8 cellular contexts compared by ENCODE assay signal in genomic region chr6:33323623-33323948, GRCh38. TPM values are rescaled to one million over a fixed set of nuclear protein-coding genes. Genes with fewer than 3 reads are reported as not detected.
DNase-seq lines count a peak whose midpoint lies in the region; ATAC-seq and TF ChIP-seq lines count a peak whose summit lies in the region.

No MANE protein-coding gene starts in this region.

- peak overlapping the region; percentile 98 for H3K4me3 Mint-ChIP-seq in activated naive CD8-positive, alpha-beta T cell treated with anti-CD3 and anti-CD28 coated beads, Interleukin-2, amount 50 U/mL, for 24 hours

- ATAC-seq in GM18498 (IDR thresholded peaks at IDR 0.05; ENCODE audit: unreplicated experiment) = peak; percentile 7
- peak; percentile 19 for ATAC-seq in HG03460 (IDR thresholded peaks at IDR 0.05; ENCODE audit: unreplicated experiment)
- ATAC-seq in activated naive CD8-positive, alpha-beta T cell treated with anti-CD3 and anti-CD28 coated beads, Interleukin-2, amount 50 U/mL, for 24 hours = no peak
- ATAC-seq in lower lobe of right lung = peak in 1 of 2 donors; percentile 8
- ATAC-seq in aorta (ENCODE audit: low FRiP score) = no peak
- no peak for ATAC-seq in HG02840 (IDR thresholded peaks at IDR 0.05; ENCODE audit: low FRiP score, unreplicated experiment)

- H3K27me3 Mint-ChIP-seq in activated naive CD8-positive, alpha-beta T cell treated with anti-CD3 and anti-CD28 coated beads, Interleukin-2, amount 50 U/mL, for 24 hours = no peaks in the 10 kb centered on the region

- intact Hi-C loops in lower lobe of right lung (cut with DNase I) (no loop called here), aorta (cut with DNase I) (no loop called here)

- peaks cover 28% of the 10 kb centered on the region for H3K36me3 ChIP-seq in lower lobe of right lung
- H3K36me3 ChIP-seq in aorta (ENCODE audit: control insufficient read depth in 1 of 2, insufficient read depth in 2 of 2, low read length in 1 of 2) = peaks cover 0 to 2% of the 10 kb centered on the region in 2 donors

- H3K9me3 ChIP-seq in lower lobe of right lung (no peaks in the 10 kb centered on the region), aorta (ENCODE audit: control insufficient read depth, low read length) (no peaks in the 10 kb centered on the region)

- peak overlapping the region; percentile 100 for H3K27ac Mint-ChIP-seq in activated naive CD8-positive, alpha-beta T cell treated with anti-CD3 and anti-CD28 coated beads, Interleukin-2, amount 50 U/mL, for 24 hours

- H3K4me1 ChIP-seq in lower lobe of right lung (peaks cover 46% of the 10 kb centered on the region), aorta (ENCODE audit: control insufficient read depth in 1 of 2, insufficient read depth in 2 of 2, low read length in 2 of 2) (peaks cover 0 to 4% of the 10 kb centered on the region in 2 donors)

- H3K4me3 ChIP-seq in lower lobe of right lung (peak overlapping the region; percentile 71), aorta (ENCODE audit: low read length in 2 of 2) (peak overlapping the region; percentile 43 to 48)

- TF ChIP-seq CTCF in lower lobe of right lung (IDR thresholded peaks at IDR 0.05) = no peak

- peak; percentile 41 for DNase-seq in activated naive CD8-positive, alpha-beta T cell treated with anti-CD3 and anti-CD28 coated beads, Interleukin-2, amount 50 U/mL, for 24 hours
- DNase-seq in lower lobe of right lung (no peak), aorta (no peak), hippocampal formation (lab: John Stamatoyannopoulos, UW) (no peak)
- no peak for DNase-seq in stimulated activated CD4-positive, alpha-beta T cell treated with anti-CD3 and anti-CD28 coated beads, Interleukin-2, amount 100 ng/mL, for 48 hours

- peaks cover 38% of the 10 kb centered on the region for H3K36me3 Mint-ChIP-seq in activated naive CD8-positive, alpha-beta T cell treated with anti-CD3 and anti-CD28 coated beads, Interleukin-2, amount 50 U/mL, for 24 hours (ENCODE audit: low read depth)

- H3K27ac ChIP-seq in lower lobe of right lung (peak overlapping the region; percentile 89), aorta (ENCODE audit: low read depth in 1 of 2, low read length in 2 of 2) (peak overlapping the region in 1 of 2 donors; percentile 41)

- peaks cover 51% of the 10 kb centered on the region for H3K4me1 Mint-ChIP-seq in activated naive CD8-positive, alpha-beta T cell treated with anti-CD3 and anti-CD28 coated beads, Interleukin-2, amount 50 U/mL, for 24 hours

- H3K27me3 ChIP-seq in lower lobe of right lung (ENCODE audit: low read depth) (no peaks in the 10 kb centered on the region), aorta (ENCODE audit: control insufficient read depth in 1 of 2, insufficient read depth in 2 of 2, low read length in 1 of 2) (no peaks in the 10 kb centered on the region)

- H3K9me3 Mint-ChIP-seq in activated naive CD8-positive, alpha-beta T cell treated with anti-CD3 and anti-CD28 coated beads, Interleukin-2, amount 50 U/mL, for 24 hours = no peaks in the 10 kb centered on the region

- WGBS in aorta, 2 donors = 2 to 3% methylated on average over 12 of the region's 12 CpGs

RNA-seq across cellular contexts. Expression of gene DAXX, which starts 0.8 kb away (rescaled TPM):
- 36.0 TPM for total RNA-seq in lower lobe of right lung
- total RNA-seq in aorta = 10 to 100 TPM; 36.6 to 40.7 TPM
- polyA plus RNA-seq in aorta = 10 to 100 TPM; 21.5 to 31.5 TPM

RNA-seq across cellular contexts. Expression of gene ZBTB22, which starts 6.0 kb away (rescaled TPM):
- total RNA-seq in lower lobe of right lung = 27.5 TPM
- total RNA-seq in aorta = 10 to 100 TPM; 21.3 TPM
- polyA plus RNA-seq in aorta = 10 to 100 TPM in 1 of 2 donors, 1 to 10 TPM in 1; 6.4 to 15.1 TPM

RNA-seq across cellular contexts. Expression of gene TAPBP, which starts 9.7 kb away (rescaled TPM):
- total RNA-seq in lower lobe of right lung = 206 TPM
- 100 to 1,000 TPM in 1 of 2 donors, 10 to 100 TPM in 1; 73.9 to 113 TPM for total RNA-seq in aorta
- polyA plus RNA-seq in aorta = 10 to 100 TPM; 12.5 to 34.7 TPM

RNA-seq across cellular contexts. Expression of gene RGL2, which starts 24.8 kb away (rescaled TPM):
- 117 TPM for total RNA-seq in lower lobe of right lung
- 100 to 1,000 TPM in 1 of 2 donors, 10 to 100 TPM in 1; 71.5 to 107 TPM for total RNA-seq in aorta
- 100 to 1,000 TPM in 1 of 2 donors, 10 to 100 TPM in 1; 20.3 to 178 TPM for polyA plus RNA-seq in aorta

RNA-seq across cellular contexts. Expression of gene PFDN6, which starts 34.2 kb away (rescaled TPM):
- total RNA-seq in lower lobe of right lung (32.9 TPM), aorta (10 to 100 TPM; 19.8 to 23.7 TPM)
- 100 to 1,000 TPM in 1 of 2 donors, 10 to 100 TPM in 1; 71.4 to 114 TPM for polyA plus RNA-seq in aorta

Comparison
In these comparisons a context has a peak if more than half of its experiments do, and no peak if none do; other contexts are left out.
1. ATAC-seq: peak in GM18498 (single experiment) and HG03460 (single experiment); none in activated naive CD8-positive, alpha-beta T cell treated with anti-CD3 and anti-CD28 coated beads, Interleukin-2, amount 50 U/mL, for 24 hours (single experiment), aorta (single experiment) and HG02840 (single experiment).